23 cellular contexts compared by ENCODE assay signal in genomic region chr2:214740867-214741266, GRCh38.
"Had no signal": no experiment of that assay in that cellular context is flagged by ENCODE, and none has a peak within 500 bp of the region (broad histone marks: within the 10 kb centered on the region; RNA-seq: fewer than 3 reads in every experiment).

No MANE protein-coding gene starts in this region.

- H3K9me3 ChIP-seq: left ventricle myocardium inferior, mucosa of descending colon, right atrium auricular region, transverse colon had no signal

- H3K9me3 Mint-ChIP-seq: activated naive CD4-positive, alpha-beta T cell treated with anti-CD3 and anti-CD28 coated beads for 36 hours; activated naive CD8-positive, alpha-beta T cell treated with anti-CD3 and anti-CD28 coated beads for 36 hours; naive B cell; neural crest cell had no signal

- H3K27me3 Mint-ChIP-seq: activated naive CD8-positive, alpha-beta T cell treated with anti-CD3 and anti-CD28 coated beads for 36 hours; naive B cell had no signal

- H3K4me3 Mint-ChIP-seq: activated naive CD4-positive, alpha-beta T cell treated with anti-CD3 and anti-CD28 coated beads for 36 hours; activated naive CD8-positive, alpha-beta T cell treated with anti-CD3 and anti-CD28 coated beads for 36 hours; naive B cell; neural crest cell had no signal

- FAIRE-seq: astrocyte, endothelial cell of umbilical vein, islet of Langerhans, urothelium cell line had no signal

- H3K27ac ChIP-seq: brain microvascular endothelial cell, left ventricle myocardium inferior, right atrium auricular region, transverse colon had no signal

- ATAC-seq: mucosa of descending colon had no signal

- H3K36me3 ChIP-seq: brain microvascular endothelial cell had no signal

- H3K4me3 ChIP-seq: left ventricle myocardium inferior, lung, mucosa of descending colon, right atrium auricular region, transverse colon had no signal

- H3K27me3 ChIP-seq: brain microvascular endothelial cell, right atrium auricular region, transverse colon had no signal

- DNase-seq: activated CD4-positive, alpha-beta T cell treated with anti-CD3 and anti-CD28 coated beads for 4 hours; activated CD4-positive, alpha-beta T cell treated with anti-CD3 and anti-CD28 coated beads, Interleukin-2, amount 50 U/mL, for 48 hours; activated CD4-positive, CD25-positive, alpha-beta regulatory T cell; activated CD8-positive, alpha-beta memory T cell treated with anti-CD3 and anti-CD28 coated beads for 24 hours; activated effector memory CD4-positive, alpha-beta T cell treated with Interleukin-2 at 50 U/mL for 16 hours; activated naive CD4-positive, alpha-beta T cell treated with anti-CD3 and anti-CD28 coated beads for 36 hours; activated naive CD8-positive, alpha-beta T cell treated with anti-CD3 and anti-CD28 coated beads for 36 hours; brain microvascular endothelial cell; left ventricle myocardium inferior; mesendoderm; mucosa of descending colon; naive B cell; nucleus accumbens; stimulated activated CD4-positive, alpha-beta T cell treated with anti-CD3 and anti-CD28 coated beads, Interleukin-2, amount 100 ng/mL, for 48 hours; stimulated activated naive CD4-positive, alpha-beta T cell treated with Interleukin-2 at 50 U/mL for 16 hours; transverse colon had no signal

- H3K4me1 ChIP-seq: left ventricle myocardium inferior, right atrium auricular region, transverse colon had no signal

- H3K27ac Mint-ChIP-seq: activated naive CD4-positive, alpha-beta T cell treated with anti-CD3 and anti-CD28 coated beads for 36 hours; activated naive CD8-positive, alpha-beta T cell treated with anti-CD3 and anti-CD28 coated beads for 36 hours; naive B cell had no signal

- H3K4me1 Mint-ChIP-seq: neural crest cell had no signal
